Comparison of ENCODE assay signal across 1 cellular context in genomic region chr5:16467363-16468219, GRCh38.
TF ChIP-seq lines count a peak whose summit lies in the region.

No MANE protein-coding gene starts in this region.

TF ChIP-seq in WTC11, 78 proteins besides CTCF, POLR2A, EP300 and RAD21 (continued from another document):
- TF ChIP-seq, protein P1, sequence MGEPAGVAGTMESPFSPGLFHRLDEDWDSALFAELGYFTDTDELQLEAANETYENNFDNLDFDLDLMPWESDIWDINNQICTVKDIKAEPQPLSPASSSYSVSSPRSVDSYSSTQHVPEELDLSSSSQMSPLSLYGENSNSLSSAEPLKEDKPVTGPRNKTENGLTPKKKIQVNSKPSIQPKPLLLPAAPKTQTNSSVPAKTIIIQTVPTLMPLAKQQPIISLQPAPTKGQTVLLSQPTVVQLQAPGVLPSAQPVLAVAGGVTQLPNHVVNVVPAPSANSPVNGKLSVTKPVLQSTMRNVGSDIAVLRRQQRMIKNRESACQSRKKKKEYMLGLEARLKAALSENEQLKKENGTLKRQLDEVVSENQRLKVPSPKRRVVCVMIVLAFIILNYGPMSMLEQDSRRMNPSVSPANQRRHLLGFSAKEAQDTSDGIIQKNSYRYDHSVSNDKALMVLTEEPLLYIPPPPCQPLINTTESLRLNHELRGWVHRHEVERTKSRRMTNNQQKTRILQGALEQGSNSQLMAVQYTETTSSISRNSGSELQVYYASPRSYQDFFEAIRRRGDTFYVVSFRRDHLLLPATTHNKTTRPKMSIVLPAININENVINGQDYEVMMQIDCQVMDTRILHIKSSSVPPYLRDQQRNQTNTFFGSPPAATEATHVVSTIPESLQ (CRISPR knock-in tag; IDR thresholded peaks at IDR 0.05), result no peak
- no peak for TF ChIP-seq ZBTB21 (CRISPR knock-in tag; IDR thresholded peaks at IDR 0.05; ENCODE audit: borderline replicate concordance)
TF ChIP-seq in WTC11: peak in this region for 0.
